ENCODE assay signal across 8 cellular contexts in the genomic region with DNA sequence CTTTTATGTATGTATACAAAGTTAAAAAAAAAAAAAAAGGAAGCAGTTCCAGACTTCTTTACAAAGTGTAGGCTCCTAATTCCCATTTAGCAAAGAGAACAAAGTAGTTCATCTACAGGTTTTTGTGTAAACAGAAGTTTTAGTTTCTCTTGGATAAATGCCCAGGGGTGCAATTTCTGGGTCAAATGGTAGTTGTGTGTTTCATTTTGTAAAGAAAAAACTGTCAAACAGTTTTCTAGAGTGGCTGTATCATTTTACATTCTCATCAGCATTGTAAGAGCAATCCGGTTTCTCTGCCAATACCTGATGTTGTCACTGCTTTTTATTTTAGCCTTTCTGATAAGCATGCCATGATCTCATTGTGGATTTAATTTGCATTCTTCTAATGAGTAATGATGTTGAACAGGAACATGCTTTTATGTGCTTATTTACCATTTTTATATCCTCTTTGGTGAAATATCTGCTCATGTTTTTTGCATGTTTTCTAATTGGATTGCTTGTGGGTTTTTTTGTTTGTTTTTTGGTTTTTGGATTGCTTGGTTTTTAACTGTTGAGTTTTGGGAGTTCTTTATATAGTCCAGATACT. TPM values are rescaled to one million over a fixed set of nuclear protein-coding genes. Genes with fewer than 3 reads are reported as not detected.
DNase-seq lines count a peak whose midpoint lies in the region; ATAC-seq and TF ChIP-seq lines count a peak whose summit lies in the region.

No MANE protein-coding gene starts in this region.

- no peaks in the 10 kb centered on the region; the same call in 1 of the 2 replicates for H3F3A ChIP-seq in DOHH2 (ENCODE audit: control insufficient read depth, insufficient read depth)

- no peaks in the 10 kb centered on the region for H3K79me2 ChIP-seq in DOHH2 (ENCODE audit: control insufficient read depth, low read length)

- no peaks in the 10 kb centered on the region for H3K4me1 Mint-ChIP-seq in glutamatergic neuron (ENCODE audit: low read depth, unreplicated experiment)

- no peak for TF ChIP-seq CTCF in DOHH2 (IDR thresholded peaks at IDR 0.05; ENCODE audit: low read depth, low read length, poor library complexity, severe bottlenecking)
- TF ChIP-seq CTCF in left ventricle myocardium inferior (IDR thresholded peaks at IDR 0.05; ENCODE audit: borderline replicate concordance), result no peak
- TF ChIP-seq CTCF in glutamatergic neuron (IDR thresholded peaks at IDR 0.05; ENCODE audit: partially characterized antibody, unreplicated experiment), result no peak

- no peak overlapping the region for H3K27ac Mint-ChIP-seq in glutamatergic neuron (ENCODE audit: unreplicated experiment)

- H4K20me1 ChIP-seq in DOHH2 (ENCODE audit: control insufficient read depth, insufficient read depth, low read depth, low read length), result no peaks in the 10 kb centered on the region

- no peaks in the 10 kb centered on the region for H3K9me3 ChIP-seq in DOHH2 (ENCODE audit: control insufficient read depth, insufficient read depth, low read length)
- no peaks in the 10 kb centered on the region for H3K9me3 ChIP-seq in left ventricle myocardium inferior (replicated peaks)

- H3K4me1 ChIP-seq in DOHH2 (ENCODE audit: control insufficient read depth, low read length) (peaks cover 13% of the 10 kb centered on the region), left ventricle myocardium inferior (peaks cover 43% of the 10 kb centered on the region)

- no peaks in the 10 kb centered on the region for H3K36me3 Mint-ChIP-seq in glutamatergic neuron (ENCODE audit: unreplicated experiment)

- intact Hi-C loops in left ventricle myocardium inferior (cut with micrococcal nuclease), result no loop called here

- H3K4me3 Mint-ChIP-seq in glutamatergic neuron (ENCODE audit: unreplicated experiment), result no peak overlapping the region

- H3K9me3 Mint-ChIP-seq in glutamatergic neuron (ENCODE audit: unreplicated experiment), result no peaks in the 10 kb centered on the region

- peak; percentile 77 for ATAC-seq in HG02884 (IDR thresholded peaks at IDR 0.05; ENCODE audit: unreplicated experiment)

- H3K4me2 ChIP-seq in DOHH2 (ENCODE audit: low read length), result peak overlapping the region; percentile 18

- H3K36me3 ChIP-seq in DOHH2 (ENCODE audit: control insufficient read depth, low read length) (no peaks in the 10 kb centered on the region), left ventricle myocardium inferior (peaks cover 9% of the 10 kb centered on the region)

- DNase-seq in NCI-H774 (lab: John Stamatoyannopoulos, UW) (peak; percentile 85), left ventricle myocardium inferior (no peak), cerebellar cortex (ENCODE audit: low spot score) (no peak), NCI-H226 (no peak), glutamatergic neuron (no peak)
- no peak for DNase-seq in stimulated activated naive CD4-positive, alpha-beta T cell treated with Interleukin-2 at 50 U/mL for 16 hours (lab: John Stamatoyannopoulos, UW)

- H3K27me3 ChIP-seq in DOHH2 (ENCODE audit: control insufficient read depth, low read length), result no peaks in the 10 kb centered on the region
- no peaks in the 10 kb centered on the region for H3K27me3 ChIP-seq in left ventricle myocardium inferior (ENCODE audit: low read depth)

- no peak overlapping the region for H3K4me3 ChIP-seq in DOHH2 (ENCODE audit: low read length)
- H3K4me3 ChIP-seq in left ventricle myocardium inferior, result no peak overlapping the region

- H3K9me2 ChIP-seq in DOHH2 (replicated peaks; ENCODE audit: control insufficient read depth, low read length), result no peaks in the 10 kb centered on the region

- H3K27ac ChIP-seq in DOHH2 (ENCODE audit: low read depth, low read length) (no peak overlapping the region), left ventricle myocardium inferior (replicated peaks) (peak overlapping the region; percentile 44)

- no peaks in the 10 kb centered on the region for H3K27me3 Mint-ChIP-seq in glutamatergic neuron (ENCODE audit: unreplicated experiment)

RNA-seq across cellular contexts. Expression of a gene that starts 16.6 kb away (rescaled TPM):
- total RNA-seq in left ventricle myocardium inferior (63.6 TPM), glutamatergic neuron (ENCODE audit: unreplicated experiment) (87.6 TPM)
